Comparison of ENCODE assay signal across 10 cellular contexts in the genomic region with DNA sequence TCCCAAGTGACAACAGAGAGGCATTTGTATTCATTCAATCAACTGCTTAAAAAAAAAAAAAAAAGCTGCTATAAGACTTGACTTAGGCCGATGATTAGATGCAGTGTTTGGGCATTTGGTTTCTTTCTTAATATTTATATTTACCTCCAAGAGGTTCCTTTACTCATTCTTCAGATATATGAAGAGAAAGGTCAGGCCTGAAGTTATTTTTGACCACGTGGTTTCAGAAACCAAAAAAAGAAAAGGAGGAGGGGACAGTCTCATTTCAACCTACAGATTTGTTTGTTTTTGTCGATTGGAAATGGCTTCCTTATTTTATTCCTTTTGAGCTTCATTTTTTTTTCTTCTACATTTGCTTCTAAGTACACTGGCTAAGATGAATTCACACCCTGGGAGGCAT.
"Had no signal": no experiment of that assay in that cellular context is flagged by ENCODE, and none has a peak within 500 bp of the region (broad histone marks: within the 10 kb centered on the region; RNA-seq: fewer than 3 reads in every experiment).

No MANE protein-coding gene starts in this region.

- ATAC-seq: GM23338, K562 had no signal

- DNase-seq: H9, HCEC 1CT, IMR-90, Karpas-422, KG1 had no signal

- H3K4me2 ChIP-seq: GM23338 had no signal

- FAIRE-seq: H1, H54, HTR-8/SVneo, K562 had no signal

- H3K9me3 Mint-ChIP-seq: GM23338 had no signal

- H3K27ac Mint-ChIP-seq: GM23338, H9 had no signal

- H3K4me3 ChIP-seq: GM23338, K562 had no signal

- H3K4me3 Mint-ChIP-seq: GM23338, H9 had no signal
